Comparison of ENCODE assay signal across 1 cellular context in genomic region chr11:32919338-32919737, GRCh38.
TF ChIP-seq lines count a peak whose summit lies in the region.

No MANE protein-coding gene starts in this region.

TF ChIP-seq in K562, 482 proteins besides CTCF, POLR2A, EP300 and RAD21:
- TF ChIP-seq ARID3B (CRISPR knock-in tag; IDR thresholded peaks at IDR 0.05; ENCODE audit: borderline replicate concordance) = no peak
- no peak for TF ChIP-seq RHOXF2B (CRISPR knock-in tag; conservative IDR thresholded peaks at IDR 0.05)
- no peak for TF ChIP-seq LEF1 (IDR thresholded peaks at IDR 0.05)
- no peak for TF ChIP-seq WHSC1 (IDR thresholded peaks at IDR 0.05; ENCODE audit: low read length)
- peak; percentile 10 for TF ChIP-seq MEIS2 (IDR thresholded peaks at IDR 0.05; ENCODE audit: partially characterized antibody)
- TF ChIP-seq ZNF184 (CRISPR knock-in tag; IDR thresholded peaks at IDR 0.05) = no peak
- TF ChIP-seq ATF2 (CRISPR knock-in tag; IDR thresholded peaks at IDR 0.05) = no peak
- no peak for TF ChIP-seq MLLT1 (IDR thresholded peaks at IDR 0.05)
TF ChIP-seq in K562: peak in this region for 1.
